Comparison of ENCODE assay signal across 1 cellular context in genomic region chr6:135358251-135358821, GRCh38.
TF ChIP-seq lines count a peak whose summit lies in the region.

No MANE protein-coding gene starts in this region.

TF ChIP-seq in IMR-90, 13 proteins besides CTCF, POLR2A, EP300 and RAD21:
- TF ChIP-seq FOS (IDR thresholded peaks at IDR 0.05; ENCODE audit: low read depth, low read length) = peak; percentile 57
- no peak for TF ChIP-seq ELK1 (IDR thresholded peaks at IDR 0.05; ENCODE audit: borderline replicate concordance, low read depth, low read length)
- no peak for TF ChIP-seq RFX5 (IDR thresholded peaks at IDR 0.05; ENCODE audit: low read depth, low read length)
- TF ChIP-seq SMC3 (IDR thresholded peaks at IDR 0.05; ENCODE audit: low read depth, low read length) = no peak
- 0 out of 2 replicates have a peak, but pooled peaks have one; percentile 7 for TF ChIP-seq NFE2L2 (IDR thresholded peaks at IDR 0.05; ENCODE audit: low read depth, low read length)
- TF ChIP-seq CEBPB (IDR thresholded peaks at IDR 0.05; ENCODE audit: low read depth, low read length) = peak; percentile 84
- no peak for TF ChIP-seq USF2 (IDR thresholded peaks at IDR 0.05; ENCODE audit: low read depth, low read length)
- TF ChIP-seq MAFK (IDR thresholded peaks at IDR 0.05; ENCODE audit: low read depth, low read length) = peak; percentile 12; the same call in 1 of the 2 replicates
- TF ChIP-seq MXI1 (IDR thresholded peaks at IDR 0.05; ENCODE audit: borderline replicate concordance, low read depth, low read length) = no peak
- TF ChIP-seq BHLHE40 (IDR thresholded peaks at IDR 0.05; ENCODE audit: low read depth, low read length) = no peak
- no peak for TF ChIP-seq MAZ (IDR thresholded peaks at IDR 0.05; ENCODE audit: borderline replicate concordance, low read depth, low read length)
- TF ChIP-seq RCOR1 (IDR thresholded peaks at IDR 0.05; ENCODE audit: insufficient replicate concordance, low read length) = no peak
- TF ChIP-seq CHD1 (IDR thresholded peaks at IDR 0.05; ENCODE audit: low read depth, low read length) = no peak
